1 cellular context compared by ENCODE assay signal in genomic region chr3:40580494-40581091, GRCh38.
TF ChIP-seq lines count a peak whose summit lies in the region.

No MANE protein-coding gene starts in this region.

TF ChIP-seq in K562, 482 proteins besides CTCF, POLR2A, EP300 and RAD21 (continues in another document):
- TF ChIP-seq, protein P1, sequence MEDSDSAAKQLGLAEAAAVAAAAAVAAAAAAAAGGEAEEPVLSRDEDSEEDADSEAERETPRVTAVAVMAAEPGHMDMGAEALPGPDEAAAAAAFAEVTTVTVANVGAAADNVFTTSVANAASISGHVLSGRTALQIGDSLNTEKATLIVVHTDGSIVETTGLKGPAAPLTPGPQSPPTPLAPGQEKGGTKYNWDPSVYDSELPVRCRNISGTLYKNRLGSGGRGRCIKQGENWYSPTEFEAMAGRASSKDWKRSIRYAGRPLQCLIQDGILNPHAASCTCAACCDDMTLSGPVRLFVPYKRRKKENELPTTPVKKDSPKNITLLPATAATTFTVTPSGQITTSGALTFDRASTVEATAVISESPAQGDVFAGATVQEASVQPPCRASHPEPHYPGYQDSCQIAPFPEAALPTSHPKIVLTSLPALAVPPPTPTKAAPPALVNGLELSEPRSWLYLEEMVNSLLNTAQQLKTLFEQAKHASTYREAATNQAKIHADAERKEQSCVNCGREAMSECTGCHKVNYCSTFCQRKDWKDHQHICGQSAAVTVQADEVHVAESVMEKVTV (CRISPR knock-in tag; IDR thresholded peaks at IDR 0.05) = peak; percentile 95
- TF ChIP-seq TBP (optimal IDR thresholded peaks at IDR 0.05; ENCODE audit: low read depth, low read length) (peak; percentile 23), ZFP36 (IDR thresholded peaks at IDR 0.05; ENCODE audit: low read depth, low read length, partially characterized antibody) (peak; percentile 10), CREM (IDR thresholded peaks at IDR 0.05; ENCODE audit: low read depth) (peak; percentile 47; the same call in 1 of the 2 replicates), CC2D1A (IDR thresholded peaks at IDR 0.05) (0 out of 2 replicates have a peak, but pooled peaks have one; percentile 24), ZC3H8 (IDR thresholded peaks at IDR 0.05) (no peak), ZBTB7A (IDR thresholded peaks at IDR 0.05; ENCODE audit: borderline replicate concordance, control insufficient read depth, low read depth, low read length) (peak; percentile 67), LCOR (CRISPR knock-in tag; IDR thresholded peaks at IDR 0.05) (peak; percentile 42; the same call in 1 of the 2 replicates), TEAD1 (CRISPR knock-in tag; IDR thresholded peaks at IDR 0.05) (0 out of 4 replicates have a peak, but pooled peaks of 1 of the 2 experiments have one; percentile 58), ARID2 (IDR thresholded peaks at IDR 0.05) (0 out of 2 replicates have a peak, but pooled peaks have one; percentile 41), ZNF124 (CRISPR knock-in tag; IDR thresholded peaks at IDR 0.05) (no peak), ZFP1 (CRISPR knock-in tag; IDR thresholded peaks at IDR 0.05) (0 out of 2 replicates have a peak, but pooled peaks have one; percentile 8), PRDM10 (IDR thresholded peaks at IDR 0.05; ENCODE audit: partially characterized antibody) (no peak), PHF8 (IDR thresholded peaks at IDR 0.05; ENCODE audit: borderline replicate concordance, low read length) (no peak), SNRNP70 (optimal IDR thresholded peaks at IDR 0.05; ENCODE audit: low read depth, low read length) (no peak), JUND (IDR thresholded peaks at IDR 0.05; ENCODE audit: borderline replicate concordance, low read depth, low read length) (peak; percentile 29; the same call in 1 of the 2 replicates), JUND (tag; IDR thresholded peaks at IDR 0.05; ENCODE audit: borderline replicate concordance, low read depth, low read length) (no peak), E2F5 (CRISPR knock-in tag; IDR thresholded peaks at IDR 0.05) (0 out of 2 replicates have a peak, but pooled peaks have one; percentile 22), MCM5 (IDR thresholded peaks at IDR 0.05; ENCODE audit: low read depth) (no peak), NR2C2 (CRISPR knock-in tag; IDR thresholded peaks at IDR 0.05) (peak; percentile 59; the same call in 1 of the 2 replicates), NR2C2 (tag; IDR thresholded peaks at IDR 0.05) (no peak), CTBP1 (IDR thresholded peaks at IDR 0.05; ENCODE audit: borderline replicate concordance) (peak; percentile 33; the same call in 1 of the 2 replicates), YY1 (IDR thresholded peaks at IDR 0.05; ENCODE audit: borderline replicate concordance in 1 of 3, control insufficient read depth in 1 of 3, extremely low read depth in 1 of 3, insufficient read depth in 3 of 3, insufficient read length in 1 of 3, insufficient replicate concordance in 2 of 3, low read depth in 1 of 3, low read length in 2 of 3) (peak in 1 of 3 experiments; percentile 33), NFIC (IDR thresholded peaks at IDR 0.05) (no peak), ZNF740 (CRISPR knock-in tag; IDR thresholded peaks at IDR 0.05) (peak; percentile 68), ZNF740 (tag; IDR thresholded peaks at IDR 0.05) (no peak), PHF20 (IDR thresholded peaks at IDR 0.05; ENCODE audit: partially characterized antibody) (no peak), FOXA3 (CRISPR knock-in tag; conservative IDR thresholded peaks at IDR 0.05 in 1 of 2, IDR thresholded peaks at IDR 0.05 in 1 of 2) (0 out of 4 replicates have a peak, but pooled peaks of 1 of the 2 experiments have one; percentile 26), ZNF507 (tag; conservative IDR thresholded peaks at IDR 0.05) (no peak), STAG1 (CRISPR knock-in tag; IDR thresholded peaks at IDR 0.05; ENCODE audit: borderline replicate concordance) (peak; percentile 75; the same call in 1 of the 2 replicates), SMC3 (conservative IDR thresholded peaks at IDR 0.05; ENCODE audit: insufficient read depth, low read depth, low read length) (peak; percentile 92), MAZ (CRISPR knock-in tag; conservative IDR thresholded peaks at IDR 0.05 in 1 of 2, IDR thresholded peaks at IDR 0.05 in 1 of 2) (0 out of 4 replicates have a peak, but pooled peaks of 1 of the 2 experiments have one; percentile 37), XRCC5 (IDR thresholded peaks at IDR 0.05; ENCODE audit: low read depth, low read length) (peak; percentile 62; the same call in 1 of the 2 replicates), ZNF644 (tag; IDR thresholded peaks at IDR 0.05; ENCODE audit: low read depth) (no peak), ETS1 (conservative IDR thresholded peaks at IDR 0.05; ENCODE audit: control insufficient read depth, low read depth, low read length) (no peak), ARID3B (CRISPR knock-in tag; IDR thresholded peaks at IDR 0.05; ENCODE audit: borderline replicate concordance) (no peak)
- TF ChIP-seq, protein P2, sequence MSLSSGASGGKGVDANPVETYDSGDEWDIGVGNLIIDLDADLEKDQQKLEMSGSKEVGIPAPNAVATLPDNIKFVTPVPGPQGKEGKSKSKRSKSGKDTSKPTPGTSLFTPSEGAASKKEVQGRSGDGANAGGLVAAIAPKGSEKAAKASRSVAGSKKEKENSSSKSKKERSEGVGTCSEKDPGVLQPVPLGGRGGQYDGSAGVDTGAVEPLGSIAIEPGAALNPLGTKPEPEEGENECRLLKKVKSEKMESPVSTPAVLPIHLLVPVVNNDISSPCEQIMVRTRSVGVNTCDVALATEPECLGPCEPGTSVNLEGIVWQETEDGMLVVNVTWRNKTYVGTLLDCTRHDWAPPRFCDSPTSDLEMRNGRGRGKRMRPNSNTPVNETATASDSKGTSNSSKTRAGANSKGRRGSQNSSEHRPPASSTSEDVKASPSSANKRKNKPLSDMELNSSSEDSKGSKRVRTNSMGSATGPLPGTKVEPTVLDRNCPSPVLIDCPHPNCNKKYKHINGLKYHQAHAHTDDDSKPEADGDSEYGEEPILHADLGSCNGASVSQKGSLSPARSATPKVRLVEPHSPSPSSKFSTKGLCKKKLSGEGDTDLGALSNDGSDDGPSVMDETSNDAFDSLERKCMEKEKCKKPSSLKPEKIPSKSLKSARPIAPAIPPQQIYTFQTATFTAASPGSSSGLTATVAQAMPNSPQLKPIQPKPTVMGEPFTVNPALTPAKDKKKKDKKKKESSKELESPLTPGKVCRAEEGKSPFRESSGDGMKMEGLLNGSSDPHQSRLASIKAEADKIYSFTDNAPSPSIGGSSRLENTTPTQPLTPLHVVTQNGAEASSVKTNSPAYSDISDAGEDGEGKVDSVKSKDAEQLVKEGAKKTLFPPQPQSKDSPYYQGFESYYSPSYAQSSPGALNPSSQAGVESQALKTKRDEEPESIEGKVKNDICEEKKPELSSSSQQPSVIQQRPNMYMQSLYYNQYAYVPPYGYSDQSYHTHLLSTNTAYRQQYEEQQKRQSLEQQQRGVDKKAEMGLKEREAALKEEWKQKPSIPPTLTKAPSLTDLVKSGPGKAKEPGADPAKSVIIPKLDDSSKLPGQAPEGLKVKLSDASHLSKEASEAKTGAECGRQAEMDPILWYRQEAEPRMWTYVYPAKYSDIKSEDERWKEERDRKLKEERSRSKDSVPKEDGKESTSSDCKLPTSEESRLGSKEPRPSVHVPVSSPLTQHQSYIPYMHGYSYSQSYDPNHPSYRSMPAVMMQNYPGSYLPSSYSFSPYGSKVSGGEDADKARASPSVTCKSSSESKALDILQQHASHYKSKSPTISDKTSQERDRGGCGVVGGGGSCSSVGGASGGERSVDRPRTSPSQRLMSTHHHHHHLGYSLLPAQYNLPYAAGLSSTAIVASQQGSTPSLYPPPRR (CRISPR knock-in tag; IDR thresholded peaks at IDR 0.05; ENCODE audit: borderline replicate concordance) = no peak
- TF ChIP-seq, protein P3, sequence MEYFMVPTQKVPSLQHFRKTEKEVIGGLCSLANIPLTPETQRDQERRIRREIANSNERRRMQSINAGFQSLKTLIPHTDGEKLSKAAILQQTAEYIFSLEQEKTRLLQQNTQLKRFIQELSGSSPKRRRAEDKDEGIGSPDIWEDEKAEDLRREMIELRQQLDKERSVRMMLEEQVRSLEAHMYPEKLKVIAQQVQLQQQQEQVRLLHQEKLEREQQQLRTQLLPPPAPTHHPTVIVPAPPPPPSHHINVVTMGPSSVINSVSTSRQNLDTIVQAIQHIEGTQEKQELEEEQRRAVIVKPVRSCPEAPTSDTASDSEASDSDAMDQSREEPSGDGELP (CRISPR knock-in tag; IDR thresholded peaks at IDR 0.05; ENCODE audit: borderline replicate concordance) = peak; percentile 19; the same call in 1 of the 2 replicates
- TF ChIP-seq, protein P4, sequence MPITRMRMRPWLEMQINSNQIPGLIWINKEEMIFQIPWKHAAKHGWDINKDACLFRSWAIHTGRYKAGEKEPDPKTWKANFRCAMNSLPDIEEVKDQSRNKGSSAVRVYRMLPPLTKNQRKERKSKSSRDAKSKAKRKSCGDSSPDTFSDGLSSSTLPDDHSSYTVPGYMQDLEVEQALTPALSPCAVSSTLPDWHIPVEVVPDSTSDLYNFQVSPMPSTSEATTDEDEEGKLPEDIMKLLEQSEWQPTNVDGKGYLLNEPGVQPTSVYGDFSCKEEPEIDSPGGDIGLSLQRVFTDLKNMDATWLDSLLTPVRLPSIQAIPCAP (CRISPR knock-in tag; IDR thresholded peaks at IDR 0.05; ENCODE audit: borderline replicate concordance) = no peak
